Comparison of ENCODE assay signal across 8 cellular contexts in the genomic region with DNA sequence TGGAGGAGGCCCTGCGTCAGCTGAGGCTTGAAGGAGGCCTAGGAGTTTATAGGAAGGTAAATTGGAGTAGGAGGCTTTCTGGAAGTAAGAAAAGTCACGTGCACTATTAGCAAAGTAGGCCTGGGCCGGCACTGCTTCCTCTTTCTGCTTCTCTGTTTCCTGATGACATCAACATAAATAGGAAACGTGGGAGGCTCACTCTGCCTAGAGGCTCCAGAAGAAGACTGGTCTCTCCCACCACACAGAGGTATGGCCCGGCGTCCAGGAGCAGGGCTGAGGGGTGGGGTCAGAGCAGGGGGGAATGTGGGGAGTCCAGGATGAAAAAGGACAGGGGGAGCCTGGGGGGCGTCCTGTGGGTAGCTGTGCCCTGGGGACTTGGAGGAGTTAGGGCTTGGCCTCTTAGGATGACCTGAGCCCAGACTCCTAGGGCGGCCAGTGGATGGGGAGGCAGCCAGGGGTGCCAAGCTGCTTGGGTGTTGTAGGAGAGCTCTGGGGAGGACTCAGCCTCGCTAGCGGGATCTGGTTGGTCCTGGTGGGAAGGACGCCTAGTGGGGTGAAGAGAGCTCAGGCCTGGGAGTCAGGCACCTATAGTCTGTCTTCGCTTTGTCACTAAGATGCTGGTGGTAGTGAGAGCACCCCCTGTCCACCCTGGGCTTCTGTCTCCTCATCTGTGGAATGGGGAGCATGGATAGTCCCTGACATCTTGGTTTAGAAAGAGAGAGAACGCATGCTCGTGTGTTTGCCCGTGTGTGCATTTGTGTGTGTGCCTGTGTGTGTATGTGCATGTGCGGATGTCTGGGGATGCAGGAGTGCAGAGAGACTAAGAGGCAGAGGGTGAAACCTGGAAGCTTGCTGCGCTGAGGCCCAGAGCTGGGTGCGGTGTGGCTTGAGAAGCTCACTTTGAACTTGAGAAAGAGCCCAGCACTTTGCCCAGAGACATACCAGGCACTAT. TPM values are rescaled to one million over a fixed set of nuclear protein-coding genes. Genes with fewer than 3 reads are reported as not detected.
A peak's percentile ranks its signal among the peaks of the same experiment; 100 is the strongest.
DNase-seq lines count a peak whose midpoint lies in the region; TF ChIP-seq lines count a peak whose summit lies in the region.

CSF2RB (plus strand) TSS at position 198 of the 952 bp plus-strand sequence. CDS start 8,580 bp downstream, outside the sequence.

- no peaks in the 10 kb centered on the region for H3K36me3 ChIP-seq in BE2C

- TF ChIP-seq POLR2A in GM15510 (IDR thresholded peaks at IDR 0.05; ENCODE audit: borderline replicate concordance, extremely low read depth, insufficient read length), result peak; percentile 46

- H3K4me3 ChIP-seq in fibroblast of pulmonary artery (replicated peaks; ENCODE audit: low read depth, low read length), result no peak within 1 kb of the TSS
- H3K4me3 ChIP-seq in BE2C (ENCODE audit: low read depth, low read length), result no peak within 1 kb of the TSS

- DNase-seq in NOMO-1 (lab: John Stamatoyannopoulos, UW; ENCODE audit: unreplicated experiment in 2 of 2) (peak; percentile 77 to 92), fibroblast of pulmonary artery (ENCODE audit: low read depth) (peak; percentile 45), pons (ENCODE audit: low spot score) (peak; percentile 76), activated gamma-delta T cell (lab: John Stamatoyannopoulos, UW) (no peak), BE2C (no peak), ecto neural progenitor cell (ENCODE audit: low spot score) (no peak), NCI-H510A treated with DMSO at 0.1 percent for 48 hours (lab: John Stamatoyannopoulos, UW) (no peak)

- peaks cover 22% of the 10 kb centered on the region for H3K27me3 ChIP-seq in BE2C

- H3K9me3 ChIP-seq in BE2C, result no peaks in the 10 kb centered on the region

- no peaks in the 10 kb centered on the region for H3K4me1 ChIP-seq in BE2C

- no peak for TF ChIP-seq CTCF in fibroblast of pulmonary artery (IDR thresholded peaks at IDR 0.05; ENCODE audit: low read length, missing control alignments)
- no peak for TF ChIP-seq CTCF in BE2C (IDR thresholded peaks at IDR 0.05; ENCODE audit: low read depth, low read length)

RNA-seq across cellular contexts. Expression of gene CSF2RB, which starts in this region (rescaled TPM):
- polyA plus RNA-seq in BE2C (2012; ENCODE audit: insufficient read depth, insufficient read length, low read depth), result 0.42 TPM

Comparison
In these comparisons a context has a peak if more than half of its experiments do, and no peak if none do; other contexts are left out.
1. DNase-seq: peak in NOMO-1 (2 of 2), fibroblast of pulmonary artery (single experiment) and pons (single experiment); none in activated gamma-delta T cell (single experiment), BE2C (single experiment), ecto neural progenitor cell (single experiment) and NCI-H510A treated with DMSO at 0.1 percent for 48 hours (single experiment).